ENCODE assay signal across 1 cellular context in genomic region chr1:85495556-85495955, GRCh38.
TF ChIP-seq lines count a peak whose summit lies in the region.

No MANE protein-coding gene starts in this region.

TF ChIP-seq in H1, 55 proteins besides CTCF, POLR2A, EP300 and RAD21:
- TF ChIP-seq CHD7 (IDR thresholded peaks at IDR 0.05; ENCODE audit: insufficient replicate concordance, low read length) (no peak), NRF1 (IDR thresholded peaks at IDR 0.05; ENCODE audit: low read depth, low read length) (no peak), USF2 (IDR thresholded peaks at IDR 0.05; ENCODE audit: low read length) (no peak)
TF ChIP-seq in H1: peak in this region for 0.
